Comparison of ENCODE assay signal across 8 cellular contexts in genomic region chr2:20667531-20668401, GRCh38. TPM values are rescaled to one million over a fixed set of nuclear protein-coding genes. Genes with fewer than 3 reads are reported as not detected.
DNase-seq lines count a peak whose midpoint lies in the region; ATAC-seq and TF ChIP-seq lines count a peak whose summit lies in the region.

No MANE protein-coding gene starts in this region.

- ATAC-seq in GM19035 (IDR thresholded peaks at IDR 0.05; ENCODE audit: unreplicated experiment), result peak; percentile 21
- ATAC-seq in left ventricle myocardium superior, result no peak
- no peak for ATAC-seq in GM18517 (IDR thresholded peaks at IDR 0.05; ENCODE audit: unreplicated experiment)
- no peak for ATAC-seq in GM18505 (IDR thresholded peaks at IDR 0.05; ENCODE audit: unreplicated experiment)

- H3K4me2 ChIP-seq in OCI-LY3 (ENCODE audit: low read length) (peak overlapping the region; percentile 100), skeletal muscle satellite cell (ENCODE audit: low read length) (peak overlapping the region; percentile 79)

- H3K9me3 ChIP-seq in OCI-LY3 (ENCODE audit: insufficient read depth, low read length) (no peaks in the 10 kb centered on the region), skeletal muscle satellite cell (replicated peaks; ENCODE audit: low read length) (no peaks in the 10 kb centered on the region)

- H3K36me3 ChIP-seq in OCI-LY3 (replicated peaks; ENCODE audit: low read depth, low read length) (peaks cover 26% of the 10 kb centered on the region), skeletal muscle satellite cell (ENCODE audit: insufficient read depth, low read length) (no peaks in the 10 kb centered on the region)

- no peaks in the 10 kb centered on the region for H4K20me1 ChIP-seq in OCI-LY3 (ENCODE audit: insufficient read depth, low read length)

- peak overlapping the region; percentile 55 for H3K27ac ChIP-seq in OCI-LY3 (ENCODE audit: low read length)

- H3K9ac ChIP-seq in OCI-LY3 (ENCODE audit: low read length), result peak overlapping the region; percentile 100
- H3K9ac ChIP-seq in skeletal muscle satellite cell (ENCODE audit: low read depth, low read length), result no peak overlapping the region

- no peak for TF ChIP-seq POLR2A in GM18505 (IDR thresholded peaks at IDR 0.05; ENCODE audit: borderline replicate concordance, extremely low read depth, insufficient read depth, insufficient read length)

- peaks cover 47% of the 10 kb centered on the region for H3K79me2 ChIP-seq in OCI-LY3 (ENCODE audit: low read length)

- TF ChIP-seq CTCF in OCI-LY3 (IDR thresholded peaks at IDR 0.05; ENCODE audit: low read depth, low read length), result no peak

- peaks cover 31% of the 10 kb centered on the region for H3K27me3 ChIP-seq in OCI-LY3 (ENCODE audit: low read depth, low read length)
- peaks cover 93% of the 10 kb centered on the region for H3K27me3 ChIP-seq in skeletal muscle satellite cell (ENCODE audit: control insufficient read depth, insufficient read depth, low read length)

- peak; percentile 40 for DNase-seq in left ventricle myocardium superior
- no peak for DNase-seq in NK-92 treated with Interleukin-12 subunit alpha and Interleukin-12 subunit beta, amount 100 ng/mL, for 24 hours (lab: John Stamatoyannopoulos, UW)
- DNase-seq in OCI-M2 (lab: John Stamatoyannopoulos, UW; ENCODE audit: unreplicated experiment), result no peak

- 0 out of 2 replicates have a peak overlapping the region, but pooled peaks have one; percentile 52 for H2AFZ ChIP-seq in OCI-LY3 (ENCODE audit: low read depth, low read length)

- intact Hi-C loops in left ventricle myocardium superior (cut with micrococcal nuclease), result loop anchor here (10.0 kb wide), 1 partner anchor 457 kb away; the partner anchor contains the start of gene TDRD15

- peaks cover 36% of the 10 kb centered on the region for H3K4me1 ChIP-seq in OCI-LY3 (ENCODE audit: low read length)
- H3K4me1 ChIP-seq in skeletal muscle satellite cell (ENCODE audit: control insufficient read depth, insufficient read depth, low read length), result peaks cover 7% of the 10 kb centered on the region

- H3K4me3 ChIP-seq in OCI-LY3 (ENCODE audit: low read length) (peak overlapping the region; percentile 100), skeletal muscle satellite cell (ENCODE audit: low read length) (peak overlapping the region; percentile 47)

RNA-seq across cellular contexts. Expression of gene GDF7, which starts 0.8 kb away (rescaled TPM):
- total RNA-seq in left ventricle myocardium superior, result 0.32 TPM
- under 0.01 TPM in 1 of 2 replicates, not detected in the other for total RNA-seq in skeletal muscle satellite cell (2012; rRNA removed)

RNA-seq across cellular contexts. Expression of gene HS1BP3, which starts 16.9 kb away (rescaled TPM):
- total RNA-seq in left ventricle myocardium superior, result 20.2 TPM
- 18.1 and 34.2 TPM in 2 replicates for total RNA-seq in skeletal muscle satellite cell (2012; rRNA removed)
